9 cellular contexts compared by ENCODE assay signal in the genomic region with DNA sequence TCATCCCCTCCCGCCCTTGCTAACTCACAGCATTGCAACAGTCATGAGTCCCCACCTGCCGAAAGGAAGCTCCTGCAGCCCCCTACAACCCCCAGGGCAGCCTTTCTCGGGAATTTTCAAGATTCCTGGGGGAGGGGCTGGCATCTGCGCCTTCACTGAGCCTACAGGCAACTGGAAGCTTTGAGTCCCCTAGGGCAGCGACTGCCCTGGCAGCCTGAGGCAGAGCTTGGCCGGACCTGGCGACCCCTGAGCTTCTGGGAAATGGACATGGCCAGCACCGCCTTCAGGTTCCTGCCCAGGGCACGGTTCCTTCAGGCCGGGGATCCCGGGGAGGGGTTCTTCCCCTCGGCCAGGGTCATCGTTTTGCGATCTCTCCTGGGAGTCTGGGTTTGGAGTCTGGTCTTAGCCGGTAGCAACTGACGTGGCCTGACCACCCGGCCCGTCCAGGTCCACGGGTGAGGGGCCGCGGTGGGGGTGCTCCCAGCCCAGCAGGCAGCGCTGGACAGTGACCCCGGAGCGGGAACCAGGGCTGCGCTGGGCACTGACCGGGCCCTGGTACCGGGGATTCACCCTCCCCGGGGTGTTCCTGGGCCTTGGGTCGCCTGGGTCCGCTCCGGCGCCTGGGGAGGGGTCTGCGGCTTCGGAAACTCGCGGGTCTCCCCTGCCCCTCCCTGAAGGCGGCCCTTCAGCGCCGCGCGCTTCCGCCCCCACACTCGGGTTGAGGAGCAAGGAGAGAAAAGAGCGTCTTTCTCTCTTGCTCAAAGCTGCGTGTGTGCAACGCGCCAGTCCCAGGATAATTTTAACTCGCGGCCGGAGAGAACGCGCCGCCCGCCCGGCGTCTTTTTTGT. TPM values are rescaled to one million over a fixed set of nuclear protein-coding genes. Genes with fewer than 3 reads are reported as not detected.
DNase-seq lines count a peak whose midpoint lies in the region; ATAC-seq and TF ChIP-seq lines count a peak whose summit lies in the region.
"Had no signal": no experiment of that assay in that cellular context is flagged by ENCODE, and none has a peak within 500 bp of the region (broad histone marks: within the 10 kb centered on the region; RNA-seq: fewer than 3 reads in every experiment).

No MANE protein-coding gene starts in this region.

- H3K27ac Mint-ChIP-seq in activated CD4-positive, alpha-beta memory T cell treated with anti-CD3 and anti-CD28 coated beads for 36 hours, result no peak overlapping the region
- H3K27ac Mint-ChIP-seq in activated CD4-positive, alpha-beta memory T cell treated with anti-CD3 and anti-CD28 coated beads, Interleukin-2, amount 10 ng/mL, durations not matched to agents 7 days and 5 days, result no peak overlapping the region

- peaks cover 28% of the 10 kb centered on the region for H3K27me3 Mint-ChIP-seq in activated CD4-positive, alpha-beta memory T cell treated with anti-CD3 and anti-CD28 coated beads for 36 hours
- H3K27me3 Mint-ChIP-seq in activated CD4-positive, alpha-beta memory T cell treated with anti-CD3 and anti-CD28 coated beads, Interleukin-2, amount 10 ng/mL, durations not matched to agents 7 days and 5 days, result peaks cover 26% of the 10 kb centered on the region

- no peak for TF ChIP-seq CTCF in suprapubic skin (IDR thresholded peaks at IDR 0.05)
- no peak for TF ChIP-seq CTCF in adrenal gland (IDR thresholded peaks at IDR 0.05)

- H3K36me3 Mint-ChIP-seq in activated CD4-positive, alpha-beta memory T cell treated with anti-CD3 and anti-CD28 coated beads for 36 hours, result peaks cover 1% of the 10 kb centered on the region
- peaks cover 11% of the 10 kb centered on the region for H3K36me3 Mint-ChIP-seq in activated CD4-positive, alpha-beta memory T cell treated with anti-CD3 and anti-CD28 coated beads, Interleukin-2, amount 10 ng/mL, durations not matched to agents 7 days and 5 days (ENCODE audit: low read depth)

- H3K9me3 ChIP-seq in SK-N-MC (ENCODE audit: low read depth, low read length), result no peaks in the 10 kb centered on the region
- no peaks in the 10 kb centered on the region for H3K9me3 ChIP-seq in iPS-18c (ENCODE audit: control insufficient read depth, insufficient read depth, low read length)
- no peaks in the 10 kb centered on the region for H3K9me3 ChIP-seq in suprapubic skin
- H3K9me3 ChIP-seq in adrenal gland (replicated peaks in 1 of 3), result no peaks in the 10 kb centered on the region

- peak overlapping the region; percentile 75 for H3K9ac ChIP-seq in SK-N-MC (ENCODE audit: insufficient read length)

- peak overlapping the region; percentile 37 for H3K4me3 Mint-ChIP-seq in activated CD4-positive, alpha-beta memory T cell treated with anti-CD3 and anti-CD28 coated beads for 36 hours
- no peak overlapping the region for H3K4me3 Mint-ChIP-seq in activated CD4-positive, alpha-beta memory T cell treated with anti-CD3 and anti-CD28 coated beads, Interleukin-2, amount 10 ng/mL, durations not matched to agents 7 days and 5 days

- no peak for ATAC-seq in GM19328 (IDR thresholded peaks at IDR 0.05; ENCODE audit: unreplicated experiment)

- CTCF ChIA-PET in activated CD4-positive, alpha-beta memory T cell treated with anti-CD3 and anti-CD28 coated beads for 36 hours (lab: Charles Lee), result interaction anchor here (2.4 kb wide), 1 partner anchor 8 kb away, joined by 9 read pairs; no protein-coding TSS in a partner anchor
- CTCF ChIA-PET in activated CD4-positive, alpha-beta memory T cell treated with anti-CD3 and anti-CD28 coated beads, Interleukin-2, amount 10 ng/mL, durations not matched to agents 7 days and 5 days (lab: Charles Lee), result no interaction called here

- H3K4me1 ChIP-seq in suprapubic skin (peaks cover 60% of the 10 kb centered on the region), adrenal gland (replicated peaks in 1 of 2) (peaks cover 0 to 25% of the 10 kb centered on the region in 2 donors)

- peak overlapping the region; percentile 83 for H3K4me3 ChIP-seq in SK-N-MC
- peak overlapping the region; percentile 58 for H3K4me3 ChIP-seq in iPS-18c (ENCODE audit: insufficient read depth, low read depth, low read length)
- H3K4me3 ChIP-seq in suprapubic skin, result peak overlapping the region; percentile 40
- H3K4me3 ChIP-seq in adrenal gland, result peak overlapping the region in 1 of 4 donors; percentile 42

- no peak for TF ChIP-seq POLR2A in suprapubic skin (IDR thresholded peaks at IDR 0.05)
- no peak for TF ChIP-seq POLR2A in adrenal gland (IDR thresholded peaks at IDR 0.05)

- no peaks in the 10 kb centered on the region for H3K9me3 Mint-ChIP-seq in activated CD4-positive, alpha-beta memory T cell treated with anti-CD3 and anti-CD28 coated beads for 36 hours
- H3K9me3 Mint-ChIP-seq in activated CD4-positive, alpha-beta memory T cell treated with anti-CD3 and anti-CD28 coated beads, Interleukin-2, amount 10 ng/mL, durations not matched to agents 7 days and 5 days, result no peaks in the 10 kb centered on the region

- no peak for TF ChIP-seq EP300 in suprapubic skin (IDR thresholded peaks at IDR 0.05)

- H3K36me3 ChIP-seq in SK-N-MC (ENCODE audit: insufficient read depth, low read length) (peaks cover 5% of the 10 kb centered on the region; the same call in 1 of the 2 replicates), suprapubic skin (peaks cover 27% of the 10 kb centered on the region), adrenal gland (replicated peaks in 1 of 2) (peaks cover 0 to 23% of the 10 kb centered on the region in 2 donors)

- peaks cover 10% of the 10 kb centered on the region for H3K4me1 Mint-ChIP-seq in activated CD4-positive, alpha-beta memory T cell treated with anti-CD3 and anti-CD28 coated beads for 36 hours (ENCODE audit: low read depth)
- peaks cover 5% of the 10 kb centered on the region for H3K4me1 Mint-ChIP-seq in activated CD4-positive, alpha-beta memory T cell treated with anti-CD3 and anti-CD28 coated beads, Interleukin-2, amount 10 ng/mL, durations not matched to agents 7 days and 5 days

- POLR2A ChIA-PET in activated CD4-positive, alpha-beta memory T cell treated with anti-CD3 and anti-CD28 coated beads for 36 hours (lab: Charles Lee), result interaction anchor here (1.0 to 1.3 kb wide), 2 partner anchors 22 to 103 kb away, joined by 3 to 4 read pairs; no protein-coding TSS in a partner anchor
- POLR2A ChIA-PET in activated CD4-positive, alpha-beta memory T cell treated with anti-CD3 and anti-CD28 coated beads, Interleukin-2, amount 10 ng/mL, durations not matched to agents 7 days and 5 days (lab: Charles Lee), result interaction anchor here (1.2 kb wide), 1 partner anchor 76 kb away, joined by 3 read pairs; no protein-coding TSS in a partner anchor

- H3K27ac ChIP-seq in SK-N-MC (peak overlapping the region; percentile 84), suprapubic skin (no peak overlapping the region), adrenal gland (no peak overlapping the region)

- no peak for DNase-seq in activated CD4-positive, alpha-beta memory T cell treated with anti-CD3 and anti-CD28 coated beads for 36 hours
- no peak for DNase-seq in activated CD4-positive, alpha-beta memory T cell treated with anti-CD3 and anti-CD28 coated beads, Interleukin-2, amount 10 ng/mL, durations not matched to agents 7 days and 5 days
- DNase-seq in SK-N-MC (ENCODE audit: low read depth, low spot score), result no peak
- DNase-seq in suprapubic skin (ENCODE audit: low spot score in 2 of 2), result no peak
- no peak for DNase-seq in NCI-H1417 treated with DMSO at 0.1 percent for 48 hours (lab: John Stamatoyannopoulos, UW)
- DNase-seq in adrenal gland, result no peak
- DNase-seq: DMS153 had no signal

- intact Hi-C loops in activated CD4-positive, alpha-beta memory T cell treated with anti-CD3 and anti-CD28 coated beads for 36 hours (cut with micrococcal nuclease), result no loop called here
- intact Hi-C loops in adrenal gland (cut with DNase I), result no loop called here

- H3K27me3 ChIP-seq in suprapubic skin, result peaks cover 41% of the 10 kb centered on the region
- H3K27me3 ChIP-seq in adrenal gland, result peaks cover 23% of the 10 kb centered on the region

- 0% methylated on average over 10 of the region's 56 CpGs for WGBS in suprapubic skin
- WGBS in adrenal gland, 4 donors, result 3 to 33% (median 8%) methylated on average over 2 to 56 of the region's 56 CpGs

RNA-seq across cellular contexts. Expression of a gene that starts 0.6 kb away (rescaled TPM):
- not detected for total RNA-seq in activated CD4-positive, alpha-beta memory T cell treated with anti-CD3 and anti-CD28 coated beads for 36 hours
- not detected for total RNA-seq in activated CD4-positive, alpha-beta memory T cell treated with anti-CD3 and anti-CD28 coated beads, Interleukin-2, amount 10 ng/mL, durations not matched to agents 7 days and 5 days
- total RNA-seq in suprapubic skin (10 to 100 TPM in 1 of 4 donors, 1 to 10 TPM in 3; 6.1 to 11.3 (median 8.1) TPM), adrenal gland (1 to 10 TPM in 3 of 8 donors, under 1 TPM in 5; 0.43 to 2.2 (median 0.86) TPM)
- polyA plus RNA-seq in adrenal gland, result 10 to 100 TPM in 2 of 3 donors, under 1 TPM in 1; 0.22 to 27.8 (median 12.1) TPM

RNA-seq across cellular contexts. Expression of a gene that starts 11.6 kb away (rescaled TPM):
- 10 to 100 TPM; 35.0 to 39.0 TPM for total RNA-seq in activated CD4-positive, alpha-beta memory T cell treated with anti-CD3 and anti-CD28 coated beads for 36 hours
- total RNA-seq in activated CD4-positive, alpha-beta memory T cell treated with anti-CD3 and anti-CD28 coated beads, Interleukin-2, amount 10 ng/mL, durations not matched to agents 7 days and 5 days, result 10 to 100 TPM; 71.1 to 73.4 TPM
- total RNA-seq in suprapubic skin, result 10 to 100 TPM; 32.1 to 54.1 (median 42.5) TPM
- 10 to 100 TPM; 24.3 to 61.4 (median 45.0) TPM for total RNA-seq in adrenal gland
- 100 to 1,000 TPM in 1 of 3 donors, 10 to 100 TPM in 1, 1 to 10 TPM in 1; 9.3 to 157 (median 68.5) TPM for polyA plus RNA-seq in adrenal gland

RNA-seq across cellular contexts. Expression of a gene that starts 20.0 kb away (rescaled TPM):
- total RNA-seq in activated CD4-positive, alpha-beta memory T cell treated with anti-CD3 and anti-CD28 coated beads for 36 hours, result 10 to 100 TPM; 10.6 to 10.8 TPM
- total RNA-seq in activated CD4-positive, alpha-beta memory T cell treated with anti-CD3 and anti-CD28 coated beads, Interleukin-2, amount 10 ng/mL, durations not matched to agents 7 days and 5 days, result 10 to 100 TPM; 14.9 to 15.8 TPM
- total RNA-seq in suprapubic skin (10 to 100 TPM in 3 of 4 donors, 1 to 10 TPM in 1; 10.0 to 13.3 (median 11.7) TPM), adrenal gland (10 to 100 TPM in 2 of 8 donors, 1 to 10 TPM in 6; 4.3 to 12.8 (median 8.6) TPM)
- polyA plus RNA-seq in adrenal gland, result 10 to 100 TPM in 2 of 3 donors, 1 to 10 TPM in 1; 3.9 to 11.3 (median 10.1) TPM

RNA-seq across cellular contexts. Expression of a gene that starts 45.4 kb away (rescaled TPM):
- total RNA-seq in activated CD4-positive, alpha-beta memory T cell treated with anti-CD3 and anti-CD28 coated beads for 36 hours, result 1 to 10 TPM; 4.7 to 5.0 TPM
- total RNA-seq in activated CD4-positive, alpha-beta memory T cell treated with anti-CD3 and anti-CD28 coated beads, Interleukin-2, amount 10 ng/mL, durations not matched to agents 7 days and 5 days, result 1 to 10 TPM; 6.0 to 6.2 TPM
- total RNA-seq in suprapubic skin (10 to 100 TPM in 2 of 4 donors, 1 to 10 TPM in 2; 9.0 to 20.3 (median 12.7) TPM), adrenal gland (10 to 100 TPM in 1 of 8 donors, 1 to 10 TPM in 7; 4.6 to 12.0 (median 6.8) TPM)
- 1 to 10 TPM; 3.5 to 5.8 (median 3.9) TPM for polyA plus RNA-seq in adrenal gland
